ENCODE assay signal across 24 cellular contexts in the genomic region with DNA sequence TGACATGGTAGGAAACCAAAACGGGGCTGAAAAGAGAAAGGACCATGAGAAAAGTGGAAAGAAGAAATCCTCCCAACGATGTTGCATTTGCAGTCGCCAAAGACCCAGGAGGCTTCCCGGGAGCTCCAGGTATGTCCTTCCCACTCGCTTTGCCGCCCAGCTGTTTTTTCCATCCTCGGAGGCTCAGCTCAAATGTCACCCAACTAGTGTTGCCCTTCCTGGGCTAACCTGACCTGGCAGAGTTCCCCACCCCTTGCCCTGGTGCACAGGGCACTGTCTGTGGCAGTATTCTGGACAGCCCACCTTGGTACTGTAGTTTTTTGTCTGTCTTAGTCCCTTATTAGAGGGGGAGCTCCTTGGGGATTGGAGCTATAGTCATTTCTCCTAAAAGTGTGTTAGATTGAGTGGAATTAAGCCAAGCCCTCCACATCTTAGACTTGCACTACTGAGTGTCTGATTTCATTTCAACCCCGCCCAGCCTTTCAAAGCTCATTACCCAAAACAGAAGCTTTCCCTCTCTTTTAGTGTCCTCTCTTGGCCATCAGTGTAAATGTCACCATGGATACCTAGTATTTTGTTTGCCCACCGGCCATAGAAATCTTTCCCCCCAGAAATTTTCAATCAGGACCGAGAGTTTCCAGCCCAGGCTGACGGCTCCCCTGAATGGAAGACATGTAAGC.
A peak's percentile ranks its signal among the peaks of the same experiment; 100 is the strongest.
DNase-seq lines count a peak whose midpoint lies in the region; ATAC-seq, FAIRE-seq and TF ChIP-seq lines count a peak whose summit lies in the region.
"Had no signal": no experiment of that assay in that cellular context is flagged by ENCODE, and none has a peak within 500 bp of the region (broad histone marks: within the 10 kb centered on the region; RNA-seq: fewer than 3 reads in every experiment).

No MANE protein-coding gene starts in this region.

- H3K79me2 ChIP-seq in H1 (ENCODE audit: control insufficient read depth in 1 of 2, insufficient read depth in 2 of 2, low read length in 2 of 2), result no peaks in the 10 kb centered on the region
- no peaks in the 10 kb centered on the region for H3K79me2 ChIP-seq in neural progenitor cell (ENCODE audit: low read depth)

- H3K18ac ChIP-seq in H1 (ENCODE audit: extremely low read depth, low read length), result no peak overlapping the region

- H4K91ac ChIP-seq in H1 (replicated peaks; ENCODE audit: insufficient read length, low read length), result no peak overlapping the region

- peaks cover 2% of the 10 kb centered on the region for H3K27me3 Mint-ChIP-seq in neural progenitor cell (ENCODE audit: insufficient read depth, low read depth)

- 0 out of 2 replicates have a peak overlapping the region, but pooled peaks have one; percentile 48 for H2BK20ac ChIP-seq in H1 (ENCODE audit: low read length)

- FAIRE-seq in H1 (lab: Jason Lieb, UNC), result no peak

- H3K4me2 ChIP-seq in H1 (ENCODE audit: insufficient read depth in 1 of 2, low read depth in 2 of 2, low read length in 2 of 2), result no peak overlapping the region
- no peak overlapping the region for H3K4me2 ChIP-seq in neural progenitor cell
- H3K4me2 ChIP-seq: BLaER1 treated with 17β-estradiol and CSF1 and Interleukin-3, amounts not matched to agents 10 nM and 100 nM had no signal

- no peak overlapping the region for H2AFZ ChIP-seq in H1 (ENCODE audit: low read length)
- peak overlapping the region; percentile 32 for H2AFZ ChIP-seq in neural progenitor cell (replicated peaks)

- H3K56ac ChIP-seq in H1 (replicated peaks; ENCODE audit: insufficient read length, low read depth, low read length), result no peak overlapping the region

- no peaks in the 10 kb centered on the region for H3K79me1 ChIP-seq in H1 (ENCODE audit: low read depth, low read length)

- no peaks in the 10 kb centered on the region for H3K23me2 ChIP-seq in H1 (ENCODE audit: low read depth, low read length)

- H3K36me3 ChIP-seq in H1 (ENCODE audit: control insufficient read depth in 2 of 4, insufficient read depth in 4 of 4, low read length in 3 of 4) (no peaks in the 10 kb centered on the region), neural progenitor cell (no peaks in the 10 kb centered on the region), uterus (no peaks in the 10 kb centered on the region)
- H3K36me3 ChIP-seq: BLaER1 treated with 17β-estradiol and CSF1 and Interleukin-3, amounts not matched to agents 10 nM and 100 nM; Peyer's patch; right atrium auricular region; thyroid gland had no signal

- no peak overlapping the region for H2BK5ac ChIP-seq in H1 (ENCODE audit: low read depth, low read length)

- H3K4me1 ChIP-seq in H1 (replicated peaks in 1 of 4; ENCODE audit: control insufficient read depth in 3 of 4, insufficient read depth in 4 of 4, low read length in 3 of 4) (peaks cover 0 to 3% (median 1%) of the 10 kb centered on the region in 4 experiments; a peak in 1 of 7 replicates), neural progenitor cell (peaks cover 8% of the 10 kb centered on the region), uterus (peaks cover 0 to 15% of the 10 kb centered on the region in 2 donors)

- H3K4me3 ChIP-seq in H1 (ENCODE audit: extremely low read depth in 1 of 4, insufficient read depth in 2 of 4, low read depth in 3 of 4, low read length in 4 of 4), result no peak overlapping the region
- no peak overlapping the region for H3K4me3 ChIP-seq in neural progenitor cell
- H3K4me3 ChIP-seq in uterus, result no peak overlapping the region
- H3K4me3 ChIP-seq: BLaER1 treated with 17β-estradiol and CSF1 and Interleukin-3, amounts not matched to agents 10 nM and 100 nM; Peyer's patch; right atrium auricular region; thyroid gland had no signal

- peaks cover 5% of the 10 kb centered on the region for H3F3A ChIP-seq in neural progenitor cell (ENCODE audit: low read depth)

- no peak for ATAC-seq in HG02938 (IDR thresholded peaks at IDR 0.05; ENCODE audit: unreplicated experiment)
- ATAC-seq: activated T-cell treated with anti-CD3 and anti-CD28 coated beads, Interleukin-2, amount 50 U/mL, for 4 hours; left cardiac atrium; SK-N-SH treated with all-trans-retinoic acid at 6 μM for 48 hours had no signal

- no peak overlapping the region for H3K4me3 Mint-ChIP-seq in neural progenitor cell
- H3K4me3 Mint-ChIP-seq: activated T-cell treated with anti-CD3 and anti-CD28 coated beads, Interleukin-2, amount 50 U/mL, for 4 hours; mesothelial cell of epicardium had no signal

- H3K14ac ChIP-seq in H1 (ENCODE audit: insufficient read length), result no peak overlapping the region

- H4K20me1 ChIP-seq in H1 (replicated peaks in 1 of 2; ENCODE audit: control insufficient read depth in 1 of 2, insufficient read depth in 2 of 2, low read length in 2 of 2) (no peaks in the 10 kb centered on the region), neural progenitor cell (ENCODE audit: low read depth) (no peaks in the 10 kb centered on the region)
- H4K20me1 ChIP-seq: BLaER1 treated with 17β-estradiol and CSF1 and Interleukin-3, amounts not matched to agents 10 nM and 100 nM had no signal

- no peak for TF ChIP-seq EP300 in H1 (IDR thresholded peaks at IDR 0.05; ENCODE audit: borderline replicate concordance in 1 of 2, low read depth in 2 of 2, low read length in 2 of 2)

- H3K23ac ChIP-seq in H1 (ENCODE audit: insufficient read length), result no peak overlapping the region

- no peak overlapping the region for H3K9ac ChIP-seq in H1 (replicated peaks in 1 of 4; ENCODE audit: extremely low read depth in 1 of 4, low read depth in 3 of 4, low read length in 3 of 4)
- H3K9ac ChIP-seq in neural progenitor cell, result no peak overlapping the region
- H3K9ac ChIP-seq: BLaER1 treated with 17β-estradiol and CSF1 and Interleukin-3, amounts not matched to agents 10 nM and 100 nM had no signal

- TF ChIP-seq CTCF in H1 (IDR thresholded peaks at IDR 0.05; ENCODE audit: control extremely low read depth in 1 of 3, insufficient read depth in 1 of 3, low read depth in 1 of 3, low read length in 3 of 3), result no peak
- no peak for TF ChIP-seq CTCF in neural progenitor cell (IDR thresholded peaks at IDR 0.05)
- no peak for TF ChIP-seq CTCF in uterus (IDR thresholded peaks at IDR 0.05)

- no peaks in the 10 kb centered on the region for H3K27me3 ChIP-seq in H1 (replicated peaks in 1 of 4; ENCODE audit: control insufficient read depth in 3 of 4, extremely low read depth in 1 of 4, insufficient read depth in 3 of 4, low read length in 3 of 4)
- H3K27me3 ChIP-seq in neural progenitor cell, result no peaks in the 10 kb centered on the region
- no peaks in the 10 kb centered on the region for H3K27me3 ChIP-seq in uterus
- H3K27me3 ChIP-seq: BLaER1 treated with 17β-estradiol and CSF1 and Interleukin-3, amounts not matched to agents 10 nM and 100 nM; Peyer's patch; right atrium auricular region; thyroid gland had no signal

- H3K9me3 ChIP-seq in H1 (ENCODE audit: insufficient read depth in 2 of 2, low read depth in 1 of 2, low read length in 1 of 2) (peaks cover 6 to 18% of the 10 kb centered on the region in 2 experiments), neural progenitor cell (ENCODE audit: low read depth) (no peaks in the 10 kb centered on the region), uterus (no peaks in the 10 kb centered on the region)
- H3K9me3 ChIP-seq: Peyer's patch, right atrium auricular region, thyroid gland had no signal

- TF ChIP-seq POLR2A in H1 (IDR thresholded peaks at IDR 0.05; ENCODE audit: control extremely low read depth in 1 of 2, low read depth in 2 of 2, low read length in 2 of 2) (no peak), uterus (IDR thresholded peaks at IDR 0.05) (no peak)

- H2AK5ac ChIP-seq in H1 (ENCODE audit: low read depth, low read length), result no peak overlapping the region

- no peak overlapping the region for H4K5ac ChIP-seq in H1 (ENCODE audit: insufficient read length, low read depth, low read length)

- H3K27ac ChIP-seq in H1 (ENCODE audit: low read depth, low read length), result no peak overlapping the region
- H3K27ac ChIP-seq in neural progenitor cell, result no peak overlapping the region
- peak overlapping the region; percentile 40 to 54 for H3K27ac ChIP-seq in uterus
- H3K27ac ChIP-seq: BLaER1 treated with 17β-estradiol and CSF1 and Interleukin-3, amounts not matched to agents 10 nM and 100 nM had no signal

- H2BK15ac ChIP-seq in H1 (ENCODE audit: low read length), result no peak overlapping the region

- intact Hi-C loops in uterus (cut with DNase I; ENCODE audit: low total_unique reads), result no loop called here
- intact Hi-C loops in head of caudate nucleus (cut with DNase I), result no loop called here

- no peak for TF ChIP-seq RAD21 in H1 (IDR thresholded peaks at IDR 0.05 in 1 of 2, conservative IDR thresholded peaks at IDR 0.05 in 1 of 2; ENCODE audit: low read depth in 2 of 2, low read length in 2 of 2)

- H3K4ac ChIP-seq in H1 (replicated peaks; ENCODE audit: insufficient read length, low read depth, low read length), result no peak overlapping the region

- DNase-seq in NCI-H2171 treated with DMSO at 0.1 percent for 48 hours (lab: John Stamatoyannopoulos, UW) (peak; percentile 40), NCI-H2171 (lab: John Stamatoyannopoulos, UW) (no peak), H1 (ENCODE audit: low read depth in 1 of 2, low spot score in 2 of 2) (no peak), neural progenitor cell (ENCODE audit: low spot score) (no peak), uterus (no peak), NCI-H1105 treated with DMSO at 0.1 percent for 48 hours (lab: John Stamatoyannopoulos, UW) (no peak), head of caudate nucleus (no peak)
- DNase-seq: activated naive CD4-positive, alpha-beta T cell treated with anti-CD3 and anti-CD28 coated beads, Interleukin-2, amount 50 U/mL, for 16 hours; activated T-cell treated with anti-CD3 and anti-CD28 coated beads, Interleukin-2, amount 50 U/mL, for 4 hours; foreskin melanocyte; H7; left cardiac atrium; NCI-H146; NCI-H2227 treated with DMSO at 0.1 percent for 48 hours; NK-92 treated with Interleukin-12 subunit alpha and Interleukin-12 subunit beta, amount 100 ng/mL, for 24 hours; Peyer's patch; stimulated activated CD4-positive, alpha-beta T cell treated with anti-CD3 and anti-CD28 coated beads, Interleukin-15, amount 100 ng/mL, for 24 hours; T-helper 9 cell; thyroid gland had no signal

- POLR2A ChIA-PET in H1 (lab: Charles Lee; ENCODE audit: partially characterized antibody), result no interaction called here

- H3K27ac Mint-ChIP-seq in neural progenitor cell, result no peak overlapping the region
- H3K27ac Mint-ChIP-seq: mesothelial cell of epicardium had no signal

- no peak overlapping the region for H2BK12ac ChIP-seq in H1 (ENCODE audit: low read depth, low read length)

- no peak overlapping the region for H4K8ac ChIP-seq in H1 (ENCODE audit: extremely low read depth, insufficient read depth, low read length)

- no peak overlapping the region for H2BK120ac ChIP-seq in H1 (replicated peaks; ENCODE audit: low read depth, low read length)

- H3K4me1 Mint-ChIP-seq in neural progenitor cell, result peaks cover 25% of the 10 kb centered on the region

- 88% methylated on average over 11 of the region's 11 CpGs; no CpG with 5 or more reads in 1 of the 2 experiments for WGBS in H1 (ENCODE audit: extremely low coverage in 1 of 2, insufficient coverage in 1 of 2, insufficient read length in 1 of 2, insufficient replicate concordance in 2 of 2, low coverage in 1 of 2, low lambda C conversion rate in 2 of 2, missing lambda C conversion rate in 1 of 2), 2 experiments

- peaks cover 6% of the 10 kb centered on the region for H3K9me3 Mint-ChIP-seq in neural progenitor cell
- H3K9me3 Mint-ChIP-seq: activated T-cell treated with anti-CD3 and anti-CD28 coated beads, Interleukin-2, amount 50 U/mL, for 4 hours; mesothelial cell of epicardium had no signal

- H3K36me3 Mint-ChIP-seq in neural progenitor cell, result no peaks in the 10 kb centered on the region
- H3K36me3 Mint-ChIP-seq: mesothelial cell of epicardium had no signal

- CTCF ChIA-PET in H1 (lab: Charles Lee; ENCODE audit: partially characterized antibody), result interaction anchor here (0.6 to 7.3 kb wide), 14 partner anchors 11 to 326 kb away, joined by 3 to 144 read pairs (median 4); no protein-coding TSS in a partner anchor

Comparison
In these comparisons a context has a peak if more than half of its experiments do, and no peak if none do; other contexts are left out.
1. H3K27ac ChIP-seq: peak in uterus (2 of 2); none in H1 (single experiment) and neural progenitor cell (single experiment).